1 cellular context compared by ENCODE assay signal in the genomic region with DNA sequence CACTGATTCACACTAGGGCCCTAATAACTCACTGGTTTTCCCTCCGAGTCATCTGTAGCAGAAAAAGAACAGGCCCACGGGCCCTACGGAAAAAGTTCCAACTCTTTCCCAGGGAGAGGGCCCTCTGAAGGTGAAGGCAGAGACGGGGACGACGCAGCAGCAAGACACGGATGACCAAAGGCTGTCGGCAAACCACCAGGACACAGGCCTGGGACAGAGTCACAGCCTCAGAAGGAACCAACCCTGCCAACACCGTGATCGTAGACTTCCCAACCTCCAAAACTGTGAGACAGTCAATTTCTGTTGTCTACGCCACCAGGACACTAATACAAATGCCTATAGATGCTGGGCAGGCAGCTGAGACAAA.
TF ChIP-seq lines count a peak whose summit lies in the region.

No MANE protein-coding gene starts in this region.

TF ChIP-seq in IMR-90, 13 proteins besides CTCF, POLR2A, EP300 and RAD21:
- TF ChIP-seq, protein P1, sequence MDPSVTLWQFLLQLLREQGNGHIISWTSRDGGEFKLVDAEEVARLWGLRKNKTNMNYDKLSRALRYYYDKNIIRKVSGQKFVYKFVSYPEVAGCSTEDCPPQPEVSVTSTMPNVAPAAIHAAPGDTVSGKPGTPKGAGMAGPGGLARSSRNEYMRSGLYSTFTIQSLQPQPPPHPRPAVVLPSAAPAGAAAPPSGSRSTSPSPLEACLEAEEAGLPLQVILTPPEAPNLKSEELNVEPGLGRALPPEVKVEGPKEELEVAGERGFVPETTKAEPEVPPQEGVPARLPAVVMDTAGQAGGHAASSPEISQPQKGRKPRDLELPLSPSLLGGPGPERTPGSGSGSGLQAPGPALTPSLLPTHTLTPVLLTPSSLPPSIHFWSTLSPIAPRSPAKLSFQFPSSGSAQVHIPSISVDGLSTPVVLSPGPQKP (IDR thresholded peaks at IDR 0.05; ENCODE audit: borderline replicate concordance, low read depth, low read length), result no peak
- TF ChIP-seq CEBPB (IDR thresholded peaks at IDR 0.05; ENCODE audit: low read depth, low read length), result no peak
- TF ChIP-seq MAZ (IDR thresholded peaks at IDR 0.05; ENCODE audit: borderline replicate concordance, low read depth, low read length), result no peak
TF ChIP-seq in IMR-90: peak in this region for 0.
